Comparison of ENCODE assay signal across 2 cellular contexts in the genomic region with DNA sequence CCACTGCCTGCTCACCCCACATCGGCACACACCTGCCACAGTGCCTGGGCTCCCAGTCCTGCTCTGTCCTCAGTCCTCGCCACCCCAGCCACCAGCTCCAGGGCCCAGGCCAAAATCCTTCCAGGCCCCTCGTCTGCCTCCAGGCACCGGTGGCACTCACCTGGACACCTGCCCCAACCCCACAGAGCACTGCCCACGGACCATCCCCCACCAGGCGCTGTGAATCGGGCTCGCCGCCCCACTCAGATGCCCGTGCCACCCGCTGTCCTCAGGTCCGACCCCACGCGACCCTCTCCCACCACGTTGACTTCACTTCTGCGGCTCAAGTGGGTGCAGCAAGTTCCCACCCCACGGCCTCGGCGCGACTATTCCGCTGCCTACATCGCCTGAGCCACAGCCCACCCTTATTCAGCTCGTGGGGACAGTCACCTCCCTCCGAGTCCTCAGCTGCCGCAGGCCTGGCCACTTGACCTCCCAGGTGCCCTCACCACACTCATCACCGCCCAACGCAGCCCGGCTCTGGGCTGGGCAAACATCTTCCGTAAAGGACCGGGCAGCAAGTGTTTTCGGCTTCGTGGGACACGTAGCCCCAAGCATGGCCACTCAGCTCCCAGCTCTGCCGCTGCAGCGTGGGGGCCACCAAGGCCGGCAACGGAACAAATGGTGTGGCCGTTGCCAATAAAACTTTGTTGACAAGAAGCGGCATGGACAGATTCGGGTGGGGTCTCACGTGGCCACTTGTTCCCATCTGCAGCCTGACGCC.
TF ChIP-seq lines count a peak whose summit lies in the region.

No MANE protein-coding gene starts in this region.

TF ChIP-seq in SK-N-SH, 30 proteins besides CTCF, POLR2A, EP300 and RAD21:
- TF ChIP-seq RXRA (IDR thresholded peaks at IDR 0.05; ENCODE audit: borderline replicate concordance, low read depth) (no peak), SMC3 (IDR thresholded peaks at IDR 0.05; ENCODE audit: low read depth, low read length) (no peak), EZH2phosphoT487 (IDR thresholded peaks at IDR 0.05; ENCODE audit: borderline replicate concordance, low read depth) (no peak), GABPA (IDR thresholded peaks at IDR 0.05; ENCODE audit: low read depth) (no peak), POLR2AphosphoS5 (IDR thresholded peaks at IDR 0.05; ENCODE audit: low read depth, low read length) (no peak), GATA2 (CRISPR knock-in tag; IDR thresholded peaks at IDR 0.05) (no peak), FOXM1 (IDR thresholded peaks at IDR 0.05; ENCODE audit: low read depth) (no peak), JUND (IDR thresholded peaks at IDR 0.05) (no peak), RCOR1 (IDR thresholded peaks at IDR 0.05; ENCODE audit: low read length) (no peak), SIN3A (IDR thresholded peaks at IDR 0.05; ENCODE audit: borderline replicate concordance, low read depth, low read length) (no peak), NRF1 (IDR thresholded peaks at IDR 0.05; ENCODE audit: low read depth, low read length) (no peak), TAF1 (IDR thresholded peaks at IDR 0.05; ENCODE audit: borderline replicate concordance, low read depth, low read length) (no peak), YY1 (IDR thresholded peaks at IDR 0.05; ENCODE audit: low read depth) (no peak)
- TF ChIP-seq, protein P1, sequence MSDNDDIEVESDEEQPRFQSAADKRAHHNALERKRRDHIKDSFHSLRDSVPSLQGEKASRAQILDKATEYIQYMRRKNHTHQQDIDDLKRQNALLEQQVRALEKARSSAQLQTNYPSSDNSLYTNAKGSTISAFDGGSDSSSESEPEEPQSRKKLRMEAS (IDR thresholded peaks at IDR 0.05; ENCODE audit: low read depth): no peak
- TF ChIP-seq, protein P2, sequence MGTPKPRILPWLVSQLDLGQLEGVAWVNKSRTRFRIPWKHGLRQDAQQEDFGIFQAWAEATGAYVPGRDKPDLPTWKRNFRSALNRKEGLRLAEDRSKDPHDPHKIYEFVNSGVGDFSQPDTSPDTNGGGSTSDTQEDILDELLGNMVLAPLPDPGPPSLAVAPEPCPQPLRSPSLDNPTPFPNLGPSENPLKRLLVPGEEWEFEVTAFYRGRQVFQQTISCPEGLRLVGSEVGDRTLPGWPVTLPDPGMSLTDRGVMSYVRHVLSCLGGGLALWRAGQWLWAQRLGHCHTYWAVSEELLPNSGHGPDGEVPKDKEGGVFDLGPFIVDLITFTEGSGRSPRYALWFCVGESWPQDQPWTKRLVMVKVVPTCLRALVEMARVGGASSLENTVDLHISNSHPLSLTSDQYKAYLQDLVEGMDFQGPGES (IDR thresholded peaks at IDR 0.05; ENCODE audit: low read depth, low read length): no peak
- TF ChIP-seq, protein P3, sequence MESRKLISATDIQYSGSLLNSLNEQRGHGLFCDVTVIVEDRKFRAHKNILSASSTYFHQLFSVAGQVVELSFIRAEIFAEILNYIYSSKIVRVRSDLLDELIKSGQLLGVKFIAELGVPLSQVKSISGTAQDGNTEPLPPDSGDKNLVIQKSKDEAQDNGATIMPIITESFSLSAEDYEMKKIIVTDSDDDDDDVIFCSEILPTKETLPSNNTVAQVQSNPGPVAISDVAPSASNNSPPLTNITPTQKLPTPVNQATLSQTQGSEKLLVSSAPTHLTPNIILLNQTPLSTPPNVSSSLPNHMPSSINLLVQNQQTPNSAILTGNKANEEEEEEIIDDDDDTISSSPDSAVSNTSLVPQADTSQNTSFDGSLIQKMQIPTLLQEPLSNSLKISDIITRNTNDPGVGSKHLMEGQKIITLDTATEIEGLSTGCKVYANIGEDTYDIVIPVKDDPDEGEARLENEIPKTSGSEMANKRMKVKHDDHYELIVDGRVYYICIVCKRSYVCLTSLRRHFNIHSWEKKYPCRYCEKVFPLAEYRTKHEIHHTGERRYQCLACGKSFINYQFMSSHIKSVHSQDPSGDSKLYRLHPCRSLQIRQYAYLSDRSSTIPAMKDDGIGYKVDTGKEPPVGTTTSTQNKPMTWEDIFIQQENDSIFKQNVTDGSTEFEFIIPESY (IDR thresholded peaks at IDR 0.05; ENCODE audit: borderline replicate concordance, low read depth): no peak
- TF ChIP-seq, protein P4, sequence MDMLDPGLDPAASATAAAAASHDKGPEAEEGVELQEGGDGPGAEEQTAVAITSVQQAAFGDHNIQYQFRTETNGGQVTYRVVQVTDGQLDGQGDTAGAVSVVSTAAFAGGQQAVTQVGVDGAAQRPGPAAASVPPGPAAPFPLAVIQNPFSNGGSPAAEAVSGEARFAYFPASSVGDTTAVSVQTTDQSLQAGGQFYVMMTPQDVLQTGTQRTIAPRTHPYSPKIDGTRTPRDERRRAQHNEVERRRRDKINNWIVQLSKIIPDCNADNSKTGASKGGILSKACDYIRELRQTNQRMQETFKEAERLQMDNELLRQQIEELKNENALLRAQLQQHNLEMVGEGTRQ (IDR thresholded peaks at IDR 0.05; ENCODE audit: borderline replicate concordance, low read depth, low read length): no peak

TF ChIP-seq in SK-N-SH treated with all-trans-retinoic acid at 6 μM for 48 hours, 23 proteins besides CTCF, POLR2A, EP300 and RAD21:
- TF ChIP-seq, protein P5, sequence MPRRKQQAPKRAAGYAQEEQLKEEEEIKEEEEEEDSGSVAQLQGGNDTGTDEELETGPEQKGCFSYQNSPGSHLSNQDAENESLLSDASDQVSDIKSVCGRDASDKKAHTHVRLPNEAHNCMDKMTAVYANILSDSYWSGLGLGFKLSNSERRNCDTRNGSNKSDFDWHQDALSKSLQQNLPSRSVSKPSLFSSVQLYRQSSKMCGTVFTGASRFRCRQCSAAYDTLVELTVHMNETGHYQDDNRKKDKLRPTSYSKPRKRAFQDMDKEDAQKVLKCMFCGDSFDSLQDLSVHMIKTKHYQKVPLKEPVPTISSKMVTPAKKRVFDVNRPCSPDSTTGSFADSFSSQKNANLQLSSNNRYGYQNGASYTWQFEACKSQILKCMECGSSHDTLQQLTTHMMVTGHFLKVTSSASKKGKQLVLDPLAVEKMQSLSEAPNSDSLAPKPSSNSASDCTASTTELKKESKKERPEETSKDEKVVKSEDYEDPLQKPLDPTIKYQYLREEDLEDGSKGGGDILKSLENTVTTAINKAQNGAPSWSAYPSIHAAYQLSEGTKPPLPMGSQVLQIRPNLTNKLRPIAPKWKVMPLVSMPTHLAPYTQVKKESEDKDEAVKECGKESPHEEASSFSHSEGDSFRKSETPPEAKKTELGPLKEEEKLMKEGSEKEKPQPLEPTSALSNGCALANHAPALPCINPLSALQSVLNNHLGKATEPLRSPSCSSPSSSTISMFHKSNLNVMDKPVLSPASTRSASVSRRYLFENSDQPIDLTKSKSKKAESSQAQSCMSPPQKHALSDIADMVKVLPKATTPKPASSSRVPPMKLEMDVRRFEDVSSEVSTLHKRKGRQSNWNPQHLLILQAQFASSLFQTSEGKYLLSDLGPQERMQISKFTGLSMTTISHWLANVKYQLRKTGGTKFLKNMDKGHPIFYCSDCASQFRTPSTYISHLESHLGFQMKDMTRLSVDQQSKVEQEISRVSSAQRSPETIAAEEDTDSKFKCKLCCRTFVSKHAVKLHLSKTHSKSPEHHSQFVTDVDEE (CRISPR knock-in tag; IDR thresholded peaks at IDR 0.05): no peak
- TF ChIP-seq, protein P6, sequence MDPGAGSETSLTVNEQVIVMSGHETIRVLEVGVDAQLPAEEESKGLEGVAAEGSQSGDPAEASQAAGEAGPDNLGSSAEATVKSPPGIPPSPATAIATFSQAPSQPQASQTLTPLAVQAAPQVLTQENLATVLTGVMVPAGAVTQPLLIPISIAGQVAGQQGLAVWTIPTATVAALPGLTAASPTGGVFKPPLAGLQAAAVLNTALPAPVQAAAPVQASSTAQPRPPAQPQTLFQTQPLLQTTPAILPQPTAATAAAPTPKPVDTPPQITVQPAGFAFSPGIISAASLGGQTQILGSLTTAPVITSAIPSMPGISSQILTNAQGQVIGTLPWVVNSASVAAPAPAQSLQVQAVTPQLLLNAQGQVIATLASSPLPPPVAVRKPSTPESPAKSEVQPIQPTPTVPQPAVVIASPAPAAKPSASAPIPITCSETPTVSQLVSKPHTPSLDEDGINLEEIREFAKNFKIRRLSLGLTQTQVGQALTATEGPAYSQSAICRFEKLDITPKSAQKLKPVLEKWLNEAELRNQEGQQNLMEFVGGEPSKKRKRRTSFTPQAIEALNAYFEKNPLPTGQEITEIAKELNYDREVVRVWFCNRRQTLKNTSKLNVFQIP (CRISPR knock-in tag; IDR thresholded peaks at IDR 0.05; ENCODE audit: borderline replicate concordance, low read depth): no peak
- no peak for TF ChIP-seq OSR1 (CRISPR knock-in tag; IDR thresholded peaks at IDR 0.05)
- TF ChIP-seq SNAI2 (CRISPR knock-in tag; IDR thresholded peaks at IDR 0.05): no peak
